Comparison of ENCODE assay signal across 13 cellular contexts in the genomic region with DNA sequence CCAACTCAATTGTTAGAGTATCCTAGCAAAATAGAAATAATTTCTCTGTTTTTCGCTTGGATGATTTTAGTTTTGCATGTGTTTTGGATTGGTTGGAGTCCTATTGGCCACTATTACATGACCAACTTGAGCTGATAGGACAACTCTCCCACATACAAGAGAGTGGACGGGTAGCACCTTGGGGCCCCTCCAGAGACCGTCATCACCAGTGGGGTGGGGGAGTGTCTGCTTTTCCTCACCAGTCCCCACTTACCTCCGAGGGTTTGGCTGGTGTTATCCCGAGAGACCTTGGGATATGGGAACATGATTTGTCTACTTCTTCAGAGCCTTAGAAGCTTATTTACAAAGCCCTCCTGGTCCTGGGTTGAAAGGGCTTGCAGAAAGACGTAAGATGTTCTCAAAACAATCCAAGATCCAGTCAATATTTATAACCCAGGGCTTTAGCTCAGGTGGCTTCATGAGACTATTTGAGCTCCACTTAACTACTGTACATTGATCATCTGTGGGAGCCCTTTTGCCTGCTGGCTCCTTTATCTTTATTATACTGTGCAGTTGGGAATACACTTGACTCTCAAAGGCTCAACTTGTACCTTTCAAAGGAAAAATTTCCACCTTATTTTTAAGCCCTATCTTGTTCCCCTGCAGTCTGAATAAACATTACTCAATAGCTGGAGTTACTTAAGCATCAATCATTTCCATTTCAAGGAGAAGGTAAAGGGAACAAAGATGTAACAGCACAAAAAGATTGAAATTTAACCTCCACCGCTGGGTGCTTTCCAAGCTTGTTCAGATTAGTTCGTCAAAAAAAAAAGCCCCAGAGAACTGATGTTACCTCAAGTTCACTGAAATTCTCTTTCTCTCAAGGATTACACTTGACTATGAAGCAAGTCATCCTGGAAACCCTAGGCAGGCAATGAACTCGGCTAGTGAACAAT.
"Had no signal": no experiment of that assay in that cellular context is flagged by ENCODE, and none has a peak within 500 bp of the region (broad histone marks: within the 10 kb centered on the region; RNA-seq: fewer than 3 reads in every experiment).

No MANE protein-coding gene starts in this region.

- DNase-seq: activated CD4-positive, alpha-beta T cell treated with anti-CD3 and anti-CD28 coated beads, Interleukin-2, amount 50 U/mL, for 1 hour; activated naive CD4-positive, alpha-beta T cell treated with anti-CD3 and anti-CD28 coated beads, Interleukin-2, amount 10 ng/mL, durations not matched to agents 7 days and 5 days; activated T-cell treated with anti-CD3 and anti-CD28 coated beads, Interleukin-2, amount 50 U/mL, for 1 hour; caudate nucleus; colonic mucosa; foreskin fibroblast; kidney glomerular epithelial cell; sigmoid colon; spleen; T1000 had no signal

- H3K27me3 ChIP-seq: colonic mucosa, ovary, sigmoid colon had no signal

- H3K27ac ChIP-seq: colonic mucosa, ovary, sigmoid colon, spleen, suprapubic skin had no signal

- H3K4me3 ChIP-seq: colonic mucosa, ovary, sigmoid colon, spleen, suprapubic skin had no signal

- ATAC-seq: activated CD4-positive, CD25-positive, alpha-beta regulatory T cell treated with anti-CD3 and anti-CD28 coated beads, Interleukin-2, amount 50 U/mL, for 24 hours had no signal

- H3K9me3 ChIP-seq: colonic mucosa, suprapubic skin had no signal

- H3K36me3 ChIP-seq: colonic mucosa, ovary, sigmoid colon, spleen, suprapubic skin had no signal

- H3K4me1 ChIP-seq: colonic mucosa, sigmoid colon, spleen, suprapubic skin had no signal
